36 cellular contexts compared by ENCODE assay signal in the genomic region with DNA sequence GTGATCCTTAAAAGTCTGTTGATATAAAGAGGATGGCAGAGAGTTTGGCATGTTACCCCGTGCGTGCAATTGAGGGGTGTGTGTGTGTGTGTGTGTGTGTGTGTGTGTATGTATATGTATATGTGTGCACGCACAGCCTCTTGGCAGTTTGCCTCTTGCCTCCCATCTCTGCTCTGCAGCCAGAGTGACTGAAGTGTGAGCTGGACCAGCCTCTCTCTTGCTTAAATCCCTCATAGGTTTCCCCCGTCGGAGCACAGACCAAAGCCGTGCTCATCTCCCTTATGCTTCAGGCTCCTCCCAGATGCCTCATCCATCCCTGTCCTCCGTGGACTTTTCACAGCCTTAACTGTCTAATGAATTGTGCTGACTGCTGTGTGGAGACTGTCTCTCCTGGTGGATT.
"Had no signal": no experiment of that assay in that cellular context is flagged by ENCODE, and none has a peak within 500 bp of the region (broad histone marks: within the 10 kb centered on the region; RNA-seq: fewer than 3 reads in every experiment).

No MANE protein-coding gene starts in this region.

- H3K4me1 ChIP-seq: ascending aorta, SJCRH30 had no signal

- H2AFZ ChIP-seq: PC-9 had no signal

- H3K27ac ChIP-seq: ascending aorta, cardiac muscle cell, PC-9, RWPE1, SJCRH30, SK-N-MC had no signal

- H3K4me3 ChIP-seq: ascending aorta, cardiac muscle cell, PC-9, SJCRH30, SK-N-MC had no signal

- H3K9me3 Mint-ChIP-seq: activated CD4-positive, alpha-beta memory T cell treated with anti-CD3 and anti-CD28 coated beads for 36 hours; activated naive CD8-positive, alpha-beta T cell treated with anti-CD3 and anti-CD28 coated beads for 36 hours; activated T-cell treated with anti-CD3 and anti-CD28 coated beads, Interleukin-2, amount 50 U/mL, for 72 hours; activated T-helper 17 cell treated with anti-CD3 and anti-CD28 coated beads, Interleukin-2, amount 50 U/mL, for 72 hours; central memory CD8-positive, alpha-beta T cell; T-helper 1 cell treated with Interleukin-12 subunit alpha and Interleukin-12 subunit beta and Interleukin-4 antibody, amounts not matched to agents 30 μg/mL and 1 μg/mL, for 36 hours; T-helper 2 cell treated with Interferon-gamma antibody and Interleukin-4, amounts not matched to agents 5 μg/mL and 100 μg/mL, for 36 hours; WTC11 had no signal

- H3K27ac Mint-ChIP-seq: activated CD4-positive, alpha-beta memory T cell treated with anti-CD3 and anti-CD28 coated beads for 36 hours; activated CD4-positive, alpha-beta T cell treated with anti-CD3 and anti-CD28 coated beads for 36 hours; activated T-cell treated with anti-CD3 and anti-CD28 coated beads, Interleukin-2, amount 50 U/mL, for 72 hours; activated T-helper 17 cell treated with anti-CD3 and anti-CD28 coated beads, Interleukin-2, amount 50 U/mL, for 72 hours; T-helper 1 cell treated with Interleukin-12 subunit alpha and Interleukin-12 subunit beta and Interleukin-4 antibody, amounts not matched to agents 30 μg/mL and 1 μg/mL, for 36 hours; T-helper 2 cell treated with Interferon-gamma antibody and Interleukin-4, amounts not matched to agents 5 μg/mL and 100 μg/mL, for 36 hours; WTC11 had no signal

- H3K4me1 Mint-ChIP-seq: activated CD4-positive, alpha-beta T cell treated with anti-CD3 and anti-CD28 coated beads for 36 hours; activated T-helper 17 cell treated with anti-CD3 and anti-CD28 coated beads, Interleukin-2, amount 50 U/mL, for 72 hours had no signal

- H3K27me3 Mint-ChIP-seq: activated CD4-positive, alpha-beta memory T cell treated with anti-CD3 and anti-CD28 coated beads for 36 hours; activated CD4-positive, alpha-beta T cell treated with anti-CD3 and anti-CD28 coated beads for 36 hours; activated naive CD8-positive, alpha-beta T cell treated with anti-CD3 and anti-CD28 coated beads for 36 hours; activated T-helper 17 cell treated with anti-CD3 and anti-CD28 coated beads, Interleukin-2, amount 50 U/mL, for 72 hours; central memory CD8-positive, alpha-beta T cell had no signal

- H3K4me2 ChIP-seq: PC-9 had no signal

- H3K9me3 ChIP-seq: ascending aorta, SJCRH30 had no signal

- H3K4me3 Mint-ChIP-seq: activated CD4-positive, alpha-beta memory T cell treated with anti-CD3 and anti-CD28 coated beads for 36 hours; activated CD4-positive, alpha-beta T cell treated with anti-CD3 and anti-CD28 coated beads for 36 hours; activated naive CD8-positive, alpha-beta T cell treated with anti-CD3 and anti-CD28 coated beads for 36 hours; activated T-cell treated with anti-CD3 and anti-CD28 coated beads, Interleukin-2, amount 50 U/mL, for 72 hours; activated T-helper 17 cell treated with anti-CD3 and anti-CD28 coated beads, Interleukin-2, amount 50 U/mL, for 72 hours; central memory CD8-positive, alpha-beta T cell; T-helper 1 cell treated with Interleukin-12 subunit alpha and Interleukin-12 subunit beta and Interleukin-4 antibody, amounts not matched to agents 30 μg/mL and 1 μg/mL, for 36 hours; T-helper 2 cell treated with Interferon-gamma antibody and Interleukin-4, amounts not matched to agents 5 μg/mL and 100 μg/mL, for 36 hours; WTC11 had no signal

- ATAC-seq: activated CD4-positive, alpha-beta T cell treated with anti-CD3 and anti-CD28 coated beads for 36 hours; activated CD4-positive, CD25-positive, alpha-beta regulatory T cell treated with anti-CD3 and anti-CD28 coated beads, Interleukin-2, amount 50 U/mL, for 24 hours; activated T-cell treated with anti-CD3 and anti-CD28 coated beads, Interleukin-2, amount 50 U/mL, for 72 hours; activated T-helper 17 cell treated with anti-CD3 and anti-CD28 coated beads, Interleukin-2, amount 50 U/mL, for 72 hours; Right ventricle myocardium inferior; WTC11 had no signal

- DNase-seq: activated CD4-positive, alpha-beta memory T cell treated with anti-CD3 and anti-CD28 coated beads for 36 hours; activated CD4-positive, alpha-beta T cell treated with anti-CD3 and anti-CD28 coated beads for 36 hours; activated CD4-positive, alpha-beta T cell treated with anti-CD3 and anti-CD28 coated beads, Interleukin-2, amount 50 U/mL, for 1 hour; activated CD8-positive, alpha-beta memory T cell treated with anti-CD3 and anti-CD28 coated beads, Interleukin-2, amount 50 U/mL, for 48 hours; activated effector memory CD4-positive, alpha-beta T cell treated with anti-CD3 and anti-CD28 coated beads, Interleukin-2, amount 50 U/mL, for 16 hours; activated naive CD4-positive, alpha-beta T cell; activated naive CD4-positive, alpha-beta T cell treated with anti-CD3 and anti-CD28 coated beads, Interleukin-2, amount 50 U/mL, for 16 hours; activated naive CD8-positive, alpha-beta T cell treated with anti-CD3 and anti-CD28 coated beads for 36 hours; activated T-cell treated with anti-CD3 and anti-CD28 coated beads, Interleukin-2, amount 50 U/mL, for 72 hours; amygdala; Kasumi-1; KG1; MM.1S; NCI-H1092; NCI-H1436 treated with DMSO at 0.1 percent for 48 hours; NCI-H187; NCI-H2029 treated with DMSO at 0.1 percent for 48 hours; NCI-H2107; NCI-H2171; NCI-H510A; NCI-H526; NCI-H748 treated with DMSO at 0.1 percent for 48 hours; NK-92 treated with Interleukin-12 subunit alpha and Interleukin-12 subunit beta, amount 100 ng/mL, for 24 hours; PC-9; SJCRH30 had no signal

- H3K27me3 ChIP-seq: ascending aorta, cardiac muscle cell, SJCRH30 had no signal

- H3K36me3 ChIP-seq: ascending aorta, cardiac muscle cell, SJCRH30 had no signal
